1 cellular context compared by ENCODE assay signal in genomic region chr3:169966086-169966950, GRCh38.
TF ChIP-seq lines count a peak whose summit lies in the region.

Gene SEC62, plus strand, starts transcription at chr3:169966807. Its CDS starts 16 bp downstream, at chr3:169966823.

TF ChIP-seq in HepG2, 621 proteins besides CTCF, POLR2A, EP300 and RAD21 (continued from another document and continues in another):
- TF ChIP-seq ZNF318 (CRISPR knock-in tag; IDR thresholded peaks at IDR 0.05) (no peak), ZNF572 (CRISPR knock-in tag; IDR thresholded peaks at IDR 0.05) (no peak; the same call in 1 of the 2 replicates), FOXP4 (CRISPR knock-in tag; IDR thresholded peaks at IDR 0.05) (no peak; the same call in 1 of the 2 replicates), SMARCC2 (IDR thresholded peaks at IDR 0.05) (no peak), ZNF335 (CRISPR knock-in tag; IDR thresholded peaks at IDR 0.05) (no peak), E2F2 (CRISPR knock-in tag; IDR thresholded peaks at IDR 0.05; ENCODE audit: borderline replicate concordance) (no peak), ZSCAN5A (CRISPR knock-in tag; IDR thresholded peaks at IDR 0.05; ENCODE audit: borderline replicate concordance) (peak; percentile 96), PRPF4 (IDR thresholded peaks at IDR 0.05; ENCODE audit: low read depth, low read length, poor library complexity, severe bottlenecking) (no peak), NCOA5 (CRISPR knock-in tag; IDR thresholded peaks at IDR 0.05) (no peak), DDIT3 (CRISPR knock-in tag; IDR thresholded peaks at IDR 0.05) (no peak), XRCC5 (optimal IDR thresholded peaks at IDR 0.05; ENCODE audit: low read length) (peak; percentile 84), ZNF614 (CRISPR knock-in tag; IDR thresholded peaks at IDR 0.05; ENCODE audit: borderline replicate concordance) (peak; percentile 88), ZBTB34 (CRISPR knock-in tag; IDR thresholded peaks at IDR 0.05) (peak; percentile 55; the same call in 1 of the 2 replicates), CHCHD3 (CRISPR knock-in tag; IDR thresholded peaks at IDR 0.05) (no peak), FOXA1 (IDR thresholded peaks at IDR 0.05) (no peak), FOXA1 (CRISPR knock-in tag; IDR thresholded peaks at IDR 0.05) (no peak; the same call in 1 of the 2 replicates), ZNF788 (CRISPR knock-in tag; IDR thresholded peaks at IDR 0.05; ENCODE audit: borderline replicate concordance) (peak; percentile 79; the same call in 1 of the 2 replicates), ZNF704 (CRISPR knock-in tag; IDR thresholded peaks at IDR 0.05; ENCODE audit: borderline replicate concordance) (no peak), DR1 (CRISPR knock-in tag; IDR thresholded peaks at IDR 0.05) (peak; percentile 84), KLF15 (CRISPR knock-in tag; IDR thresholded peaks at IDR 0.05; ENCODE audit: borderline replicate concordance) (no peak), PRDM10 (CRISPR knock-in tag; IDR thresholded peaks at IDR 0.05; ENCODE audit: low read depth) (0 out of 2 replicates have a peak, but pooled peaks have one; percentile 34), FOXO4 (CRISPR knock-in tag; conservative IDR thresholded peaks at IDR 0.05) (no peak), KDM5B (CRISPR knock-in tag; IDR thresholded peaks at IDR 0.05; ENCODE audit: borderline replicate concordance) (peak; percentile 45; the same call in 1 of the 2 replicates), ZNF484 (CRISPR knock-in tag; IDR thresholded peaks at IDR 0.05; ENCODE audit: borderline replicate concordance, low read depth) (no peak), SRSF4 (IDR thresholded peaks at IDR 0.05; ENCODE audit: low read depth, low read length, poor library complexity, severe bottlenecking) (no peak), SAP130 (CRISPR knock-in tag; IDR thresholded peaks at IDR 0.05; ENCODE audit: low read depth) (peak; percentile 82), EZH2 (conservative IDR thresholded peaks at IDR 0.05; ENCODE audit: low read depth, low read length) (no peak), KDM3A (CRISPR knock-in tag; IDR thresholded peaks at IDR 0.05; ENCODE audit: low read depth) (peak; percentile 81; the same call in 1 of the 2 replicates), SIN3B (IDR thresholded peaks at IDR 0.05; ENCODE audit: low read length) (peak; percentile 70; the same call in 1 of the 2 replicates), NFKBIZ (CRISPR knock-in tag; IDR thresholded peaks at IDR 0.05) (peak; percentile 83), ZNF143 (CRISPR knock-in tag; IDR thresholded peaks at IDR 0.05) (no peak), ZBTB43 (CRISPR knock-in tag; conservative IDR thresholded peaks at IDR 0.05) (0 out of 2 replicates have a peak, but pooled peaks have one; percentile 12), CBX2 (IDR thresholded peaks at IDR 0.05; ENCODE audit: low read depth, low read length) (no peak), CBX2 (CRISPR knock-in tag; IDR thresholded peaks at IDR 0.05; ENCODE audit: low read depth) (no peak)
